Comparison of ENCODE assay signal across 12 cellular contexts in genomic region chr10:78424721-78425120, GRCh38.
A peak's percentile ranks its signal among the peaks of the same experiment; 100 is the strongest.
DNase-seq lines count a peak whose midpoint lies in the region; ATAC-seq, FAIRE-seq and TF ChIP-seq lines count a peak whose summit lies in the region.
"Had no signal": no experiment of that assay in that cellular context is flagged by ENCODE, and none has a peak within 500 bp of the region (broad histone marks: within the 10 kb centered on the region; RNA-seq: fewer than 3 reads in every experiment).

No MANE protein-coding gene starts in this region.

- no peaks in the 10 kb centered on the region for H3K79me1 ChIP-seq in H1 (ENCODE audit: low read depth, low read length)

- no peak overlapping the region for H3K56ac ChIP-seq in H1 (replicated peaks; ENCODE audit: insufficient read length, low read depth, low read length)

- no peak overlapping the region for H3K4ac ChIP-seq in H1 (replicated peaks; ENCODE audit: insufficient read length, low read depth, low read length)

- TF ChIP-seq POLR2A in NB4 (IDR thresholded peaks at IDR 0.05; ENCODE audit: extremely low read depth, insufficient read length): no peak
- TF ChIP-seq POLR2A in H1 (IDR thresholded peaks at IDR 0.05; ENCODE audit: control extremely low read depth in 1 of 2, low read depth in 2 of 2, low read length in 2 of 2): no peak

- peak; percentile 52 for TF ChIP-seq CTCF in NB4 (IDR thresholded peaks at IDR 0.05; ENCODE audit: low read depth, low read length)
- peak; percentile 30 to 57 (median 46) for TF ChIP-seq CTCF in H1 (IDR thresholded peaks at IDR 0.05; ENCODE audit: control extremely low read depth in 1 of 3, insufficient read depth in 1 of 3, low read depth in 1 of 3, low read length in 3 of 3)

- no peaks in the 10 kb centered on the region for H3K36me3 ChIP-seq in H1 (ENCODE audit: control insufficient read depth in 2 of 4, insufficient read depth in 4 of 4, low read length in 3 of 4)
- H3K36me3 ChIP-seq in small intestine (ENCODE audit: control insufficient read depth in 2 of 2, insufficient read depth in 2 of 2, low read length in 2 of 2): no peaks in the 10 kb centered on the region
- H3K36me3 ChIP-seq: pancreas had no signal

- no peak overlapping the region for H2AFZ ChIP-seq in H1 (ENCODE audit: low read length)

- H3K23ac ChIP-seq in H1 (ENCODE audit: insufficient read length): no peak overlapping the region

- no peak overlapping the region for H2BK15ac ChIP-seq in H1 (ENCODE audit: low read length)

- H2AK5ac ChIP-seq in H1 (ENCODE audit: low read depth, low read length): no peak overlapping the region

- H3K4me1 ChIP-seq in H1 (replicated peaks in 1 of 4; ENCODE audit: control insufficient read depth in 3 of 4, insufficient read depth in 4 of 4, low read length in 3 of 4) (peaks cover 1 to 15% (median 8%) of the 10 kb centered on the region in 4 experiments; a peak in 5 of 7 replicates), small intestine (ENCODE audit: control insufficient read depth in 2 of 2, insufficient read depth in 1 of 2, low read depth in 1 of 2, low read length in 1 of 2) (no peaks in the 10 kb centered on the region)
- H3K4me1 ChIP-seq: pancreas had no signal

- 0 out of 4 replicates have a peak, but pooled peaks cover 0 to 4% of the 10 kb centered on the region in 2 experiments for H3K9me3 ChIP-seq in H1 (ENCODE audit: insufficient read depth in 2 of 2, low read depth in 1 of 2, low read length in 1 of 2)
- no peaks in the 10 kb centered on the region for H3K9me3 ChIP-seq in small intestine (ENCODE audit: control insufficient read depth, low read depth)
- H3K9me3 ChIP-seq: pancreas had no signal

- H2BK120ac ChIP-seq in H1 (replicated peaks; ENCODE audit: low read depth, low read length): no peak overlapping the region

- WGBS in H1 (ENCODE audit: extremely low coverage in 1 of 2, insufficient coverage in 1 of 2, insufficient read length in 1 of 2, insufficient replicate concordance in 2 of 2, low coverage in 1 of 2, low lambda C conversion rate in 2 of 2, missing lambda C conversion rate in 1 of 2), 2 experiments: 94% methylated on average over 1 of the region's 1 CpG; no CpG with 5 or more reads in 1 of the 2 experiments
- WGBS in small intestine, 3 donors: 57 to 86% (median 63%) methylated on average over 1 of the region's 1 CpG

- H3K4me2 ChIP-seq in H1 (ENCODE audit: insufficient read depth in 1 of 2, low read depth in 2 of 2, low read length in 2 of 2): no peak overlapping the region

- DNase-seq in NCI-H82 (lab: John Stamatoyannopoulos, UW): peak; percentile 50
- no peak for DNase-seq in NCI-H82 treated with DMSO at 0.1 percent for 48 hours (lab: John Stamatoyannopoulos, UW; ENCODE audit: unreplicated experiment)
- DNase-seq in NB4 (ENCODE audit: low read depth): peak; percentile 45
- DNase-seq in H1 (ENCODE audit: low read depth in 1 of 2, low spot score in 2 of 2): no peak
- peak; percentile 23 for DNase-seq in small intestine
- DNase-seq in HK-2 (ENCODE audit: unreplicated experiment): no peak
- DNase-seq: activated T-cell treated with anti-CD3 and anti-CD28 coated beads for 4 hours, NCI-H1048, pancreas had no signal

- no peak overlapping the region for H3K9ac ChIP-seq in H1 (replicated peaks in 1 of 4; ENCODE audit: extremely low read depth in 1 of 4, low read depth in 3 of 4, low read length in 3 of 4)

- H3K23me2 ChIP-seq in H1 (ENCODE audit: low read depth, low read length): no peaks in the 10 kb centered on the region

- H3K14ac ChIP-seq in H1 (ENCODE audit: insufficient read length): no peak overlapping the region

- H3K18ac ChIP-seq in H1 (ENCODE audit: extremely low read depth, low read length): no peak overlapping the region

- H2BK5ac ChIP-seq in H1 (ENCODE audit: low read depth, low read length): no peak overlapping the region

- no peak overlapping the region for H2BK20ac ChIP-seq in H1 (ENCODE audit: low read length)

- TF ChIP-seq RAD21 in H1 (IDR thresholded peaks at IDR 0.05 in 1 of 2, conservative IDR thresholded peaks at IDR 0.05 in 1 of 2; ENCODE audit: low read depth in 2 of 2, low read length in 2 of 2): peak; percentile 53 to 70

- no peak overlapping the region for H3K27ac ChIP-seq in H1 (ENCODE audit: low read depth, low read length)
- no peak overlapping the region for H3K27ac ChIP-seq in small intestine (ENCODE audit: low read depth in 1 of 2, low read length in 1 of 2)
- H3K27ac ChIP-seq: pancreas had no signal

- H4K20me1 ChIP-seq in H1 (replicated peaks in 1 of 2; ENCODE audit: control insufficient read depth in 1 of 2, insufficient read depth in 2 of 2, low read length in 2 of 2): no peaks in the 10 kb centered on the region

- POLR2A ChIA-PET in H1 (lab: Charles Lee; ENCODE audit: partially characterized antibody): no interaction called here

- ATAC-seq in GM18868 (IDR thresholded peaks at IDR 0.05; ENCODE audit: unreplicated experiment) (no peak), GM21717 (IDR thresholded peaks at IDR 0.05; ENCODE audit: unreplicated experiment) (no peak)

- H3K4me3 ChIP-seq in NB4 (ENCODE audit: low read depth, low read length) (no peak overlapping the region), H1 (ENCODE audit: extremely low read depth in 1 of 4, insufficient read depth in 2 of 4, low read depth in 3 of 4, low read length in 4 of 4) (no peak overlapping the region), small intestine (ENCODE audit: low read depth in 1 of 2, low read length in 2 of 2) (no peak overlapping the region)
- H3K4me3 ChIP-seq: pancreas had no signal

- H4K5ac ChIP-seq in H1 (ENCODE audit: insufficient read length, low read depth, low read length): no peak overlapping the region

- TF ChIP-seq EP300 in H1 (IDR thresholded peaks at IDR 0.05; ENCODE audit: borderline replicate concordance in 1 of 2, low read depth in 2 of 2, low read length in 2 of 2): no peak

- H2BK12ac ChIP-seq in H1 (ENCODE audit: low read depth, low read length): no peak overlapping the region

- H3K27me3 ChIP-seq in H1 (replicated peaks in 1 of 4; ENCODE audit: control insufficient read depth in 3 of 4, extremely low read depth in 1 of 4, insufficient read depth in 3 of 4, low read length in 3 of 4) (peaks cover 0 to 2% (median 0%) of the 10 kb centered on the region in 4 experiments; a peak in 1 of 7 replicates), small intestine (ENCODE audit: control insufficient read depth in 2 of 2, insufficient read depth in 2 of 2, low read length in 2 of 2) (no peaks in the 10 kb centered on the region)
- H3K27me3 ChIP-seq: pancreas had no signal

- H4K91ac ChIP-seq in H1 (replicated peaks; ENCODE audit: insufficient read length, low read length): no peak overlapping the region

- CTCF ChIA-PET in H1 (lab: Charles Lee; ENCODE audit: partially characterized antibody): interaction anchor here (0.5 to 1.7 kb wide), 14 partner anchors 9 to 959 kb away, joined by 3 to 7 read pairs (median 4); no protein-coding TSS in a partner anchor

- no peak overlapping the region for H4K8ac ChIP-seq in H1 (ENCODE audit: extremely low read depth, insufficient read depth, low read length)

- FAIRE-seq in H1 (lab: Jason Lieb, UNC) (no peak), small intestine (lab: Jason Lieb, UNC) (no peak)
- FAIRE-seq: colon, pancreas had no signal

- no peaks in the 10 kb centered on the region for H3K79me2 ChIP-seq in H1 (ENCODE audit: control insufficient read depth in 1 of 2, insufficient read depth in 2 of 2, low read length in 2 of 2)

TF ChIP-seq in H1, 55 proteins besides CTCF, POLR2A, EP300 and RAD21 (continues in another document):
- TF ChIP-seq TAF7 (optimal IDR thresholded peaks at IDR 0.05; ENCODE audit: borderline replicate concordance, low read depth, low read length) (no peak), YY1 (IDR thresholded peaks at IDR 0.05; ENCODE audit: low read depth, low read length) (no peak), SRF (IDR thresholded peaks at IDR 0.05; ENCODE audit: low read depth, low read length) (no peak), SIRT6 (IDR thresholded peaks at IDR 0.05; ENCODE audit: low read length) (no peak), TCF12 (IDR thresholded peaks at IDR 0.05; ENCODE audit: low read depth, low read length) (no peak)
- TF ChIP-seq, protein P1, sequence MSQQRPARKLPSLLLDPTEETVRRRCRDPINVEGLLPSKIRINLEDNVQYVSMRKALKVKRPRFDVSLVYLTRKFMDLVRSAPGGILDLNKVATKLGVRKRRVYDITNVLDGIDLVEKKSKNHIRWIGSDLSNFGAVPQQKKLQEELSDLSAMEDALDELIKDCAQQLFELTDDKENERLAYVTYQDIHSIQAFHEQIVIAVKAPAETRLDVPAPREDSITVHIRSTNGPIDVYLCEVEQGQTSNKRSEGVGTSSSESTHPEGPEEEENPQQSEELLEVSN (IDR thresholded peaks at IDR 0.05): no peak

Comparison
In these comparisons a context has a peak if more than half of its experiments do, and no peak if none do; other contexts are left out.
1. DNase-seq: peak in NCI-H82 (single experiment), NB4 (single experiment) and small intestine (single experiment); none in NCI-H82 treated with DMSO at 0.1 percent for 48 hours (single experiment), H1 (0 of 2) and HK-2 (single experiment).